In genomic region chr9:136713555-136713949, GRCh38 we compare ENCODE assay signal across 1 cellular context.
TF ChIP-seq lines count a peak whose summit lies in the region.

No MANE protein-coding gene starts in this region.

TF ChIP-seq in HepG2, 621 proteins besides CTCF, POLR2A, EP300 and RAD21:
- TF ChIP-seq NR2F2 (IDR thresholded peaks at IDR 0.05; ENCODE audit: borderline replicate concordance, low read depth) = no peak
